8 cellular contexts compared by ENCODE assay signal in genomic region chr3:152737021-152737908, GRCh38.
DNase-seq lines count a peak whose midpoint lies in the region; ATAC-seq and TF ChIP-seq lines count a peak whose summit lies in the region.

No MANE protein-coding gene starts in this region.

- in situ Hi-C loops in astrocyte of the cerebellum (cut with HindIII; ENCODE audit: low sequenced_read_pairs): no loop called here

- no peak overlapping the region for H3K4me3 ChIP-seq in astrocyte of the cerebellum (ENCODE audit: low read depth, low read length)

- peak; percentile 99 for ATAC-seq in GM19455 (IDR thresholded peaks at IDR 0.05; ENCODE audit: unreplicated experiment)
- ATAC-seq in HG03342 (IDR thresholded peaks at IDR 0.05; ENCODE audit: unreplicated experiment): peak; percentile 99

- BruUV-seq in Calu3 (replicated peaks; lab: Mats Ljungman, UMichigan): no TSS peak

- no peaks in the 10 kb centered on the region for H3K36me3 Mint-ChIP-seq in Calu3 (ENCODE audit: insufficient read depth, unreplicated experiment)

- no peaks in the 10 kb centered on the region for H3K9me3 Mint-ChIP-seq in Calu3 (ENCODE audit: low read depth, unreplicated experiment)

- TF ChIP-seq CTCF in Calu3 (IDR thresholded peaks at IDR 0.05; ENCODE audit: unreplicated experiment) (no peak), astrocyte of the cerebellum (IDR thresholded peaks at IDR 0.05; ENCODE audit: low read depth, low read length, missing control alignments) (no peak)

- H3K4me3 Mint-ChIP-seq in Calu3 (ENCODE audit: low read depth, unreplicated experiment): no peak overlapping the region

- DNase-seq in Calu3 (peak; percentile 81), astrocyte of the cerebellum (ENCODE audit: low read depth) (peak; percentile 91), NCI-H187 treated with DMSO at 0.1 percent for 48 hours (lab: John Stamatoyannopoulos, UW) (no peak), superior temporal gyrus (ENCODE audit: extremely low spot score) (no peak), NCI-H1417 (lab: John Stamatoyannopoulos, UW) (no peak)
- no peak for DNase-seq in activated CD4-positive, CD25-positive, alpha-beta regulatory T cell (lab: John Stamatoyannopoulos, UW)

- peak overlapping the region; percentile 27 for H3K27ac Mint-ChIP-seq in Calu3 (ENCODE audit: unreplicated experiment)

- intact Hi-C loops in Calu3 (cut with micrococcal nuclease; ENCODE audit: unreplicated experiment): no loop called here

- no peaks in the 10 kb centered on the region for H3K27me3 Mint-ChIP-seq in Calu3 (ENCODE audit: unreplicated experiment)

- H3K4me1 Mint-ChIP-seq in Calu3 (ENCODE audit: low read depth, unreplicated experiment): peaks cover 17% of the 10 kb centered on the region

- CTCF ChIA-PET in Calu3 (lab: Charles Lee): interaction anchor here (0.9 to 1.1 kb wide), 2 partner anchors 88 to 98 kb away, joined by 3 read pairs; partner anchors contain the start of gene P2RY1

Comparison
In these comparisons a context has a peak if more than half of its experiments do, and no peak if none do; other contexts are left out.
1. DNase-seq: peak in Calu3 (single experiment) and astrocyte of the cerebellum (single experiment); none in NCI-H187 treated with DMSO at 0.1 percent for 48 hours (single experiment), activated CD4-positive, CD25-positive, alpha-beta regulatory T cell (0 of 4), superior temporal gyrus (single experiment) and NCI-H1417 (0 of 3).